ENCODE assay signal across 8 cellular contexts in genomic region chr11:119373917-119374631, GRCh38. TPM values are rescaled to one million over a fixed set of nuclear protein-coding genes. Genes with fewer than 3 reads are reported as not detected.
DNase-seq lines count a peak whose midpoint lies in the region; FAIRE-seq and TF ChIP-seq lines count a peak whose summit lies in the region.

No MANE protein-coding gene starts in this region.

- H3K27me3 ChIP-seq in colonic mucosa = no peaks in the 10 kb centered on the region
- no peaks in the 10 kb centered on the region for H3K27me3 ChIP-seq in liver (ENCODE audit: control insufficient read depth in 4 of 4, insufficient read depth in 4 of 4, low read length in 3 of 4)
- no peaks in the 10 kb centered on the region for H3K27me3 ChIP-seq in stomach

- 53% methylated on average over 5 of the region's 5 CpGs for WGBS in liver
- 44 to 57% (median 56%) methylated on average over 5 of the region's 5 CpGs for WGBS in stomach, 5 donors

- TF ChIP-seq RAD21 in liver (IDR thresholded peaks at IDR 0.05) = peak; percentile 98

- H3K4me3 ChIP-seq in colonic mucosa (no peak overlapping the region), liver (ENCODE audit: low read depth in 1 of 3, low read length in 3 of 3) (no peak overlapping the region), stomach (no peak overlapping the region)

- H3K27ac ChIP-seq in colonic mucosa = no peak overlapping the region
- H3K27ac ChIP-seq in liver (ENCODE audit: low read depth in 1 of 2, low read length in 2 of 2) = no peak overlapping the region
- peak overlapping the region in 3 of 5 donors; percentile 81 to 93 (median 81) for H3K27ac ChIP-seq in stomach

- DNase-seq in 8988T (peak; percentile 79), GM10266 (ENCODE audit: extremely low spot score) (peak; percentile 59), NCI-H2081 treated with DMSO at 0.1 percent for 48 hours (lab: John Stamatoyannopoulos, UW) (peak; percentile 33), colonic mucosa (peak; percentile 86), stomach (peak; percentile 83), cortex of kidney (lab: John Stamatoyannopoulos, UW) (no peak)

- H3K4me1 ChIP-seq in colonic mucosa (peaks cover 12% of the 10 kb centered on the region), liver (ENCODE audit: control insufficient read depth in 4 of 4, insufficient read depth in 4 of 4, low read length in 3 of 4) (peaks cover 14 to 60% (median 42%) of the 10 kb centered on the region in 4 donors), stomach (peaks cover 49 to 95% (median 69%) of the 10 kb centered on the region in 4 donors)

- TF ChIP-seq CTCF in GM10266 (IDR thresholded peaks at IDR 0.05; ENCODE audit: control insufficient read depth, insufficient read depth, low read depth, missing control alignments) (peak; percentile 77), colonic mucosa (IDR thresholded peaks at IDR 0.05) (peak; percentile 91), liver (IDR thresholded peaks at IDR 0.05; ENCODE audit: low read depth, low read length, missing input control) (peak; percentile 96), stomach (IDR thresholded peaks at IDR 0.05) (peak in 5 of 7 experiments; percentile 84 to 96 (median 89))

- TF ChIP-seq EP300 in stomach (IDR thresholded peaks at IDR 0.05) = no peak

- intact Hi-C loops in colonic mucosa (cut with DNase I) (loop anchor here (2.0 kb wide), 1 partner anchor 17 kb away; no protein-coding TSS in a partner anchor), stomach (cut with DNase I; ENCODE audit: low total_unique reads) (no loop called here)

- FAIRE-seq in TTC549 (lab: Jason Lieb, UNC) = peak; percentile 72

- no peak for TF ChIP-seq POLR2A in stomach (IDR thresholded peaks at IDR 0.05)

- H3K9me3 ChIP-seq in colonic mucosa (no peaks in the 10 kb centered on the region), liver (ENCODE audit: control insufficient read depth in 4 of 4, low read length in 3 of 4) (no peaks in the 10 kb centered on the region), stomach (no peaks in the 10 kb centered on the region)

- no peaks in the 10 kb centered on the region for H3K36me3 ChIP-seq in colonic mucosa
- no peaks in the 10 kb centered on the region for H3K36me3 ChIP-seq in liver (ENCODE audit: control insufficient read depth in 4 of 4, insufficient read depth in 3 of 4, low read depth in 1 of 4, low read length in 3 of 4)
- H3K36me3 ChIP-seq in stomach = no peaks in the 10 kb centered on the region

- H3K9ac ChIP-seq in colonic mucosa (ENCODE audit: low read depth in 2 of 2, low read length in 2 of 2) (peak overlapping the region in 1 of 2 donors; percentile 47), liver (ENCODE audit: low read depth in 1 of 2, low read length in 2 of 2) (peak overlapping the region in 1 of 2 donors; percentile 3)

TF ChIP-seq in liver, 16 proteins besides CTCF, POLR2A, EP300 and RAD21:
- TF ChIP-seq FOXA1 (IDR thresholded peaks at IDR 0.05) (no peak), YY1 (IDR thresholded peaks at IDR 0.05) (no peak), JUND (IDR thresholded peaks at IDR 0.05) (no peak), TAF1 (conservative IDR thresholded peaks at IDR 0.05) (no peak), FOXA2 (IDR thresholded peaks at IDR 0.05) (peak; percentile 10), ATF3 (IDR thresholded peaks at IDR 0.05) (no peak), REST (IDR thresholded peaks at IDR 0.05) (no peak), ZBTB33 (IDR thresholded peaks at IDR 0.05) (no peak)

RNA-seq across cellular contexts. Expression of gene USP2, which starts 7.4 kb away (rescaled TPM):
- total RNA-seq in colonic mucosa (10 to 100 TPM in 1 of 2 donors, 1 to 10 TPM in 1; 7.9 to 11.6 TPM), liver (1 to 10 TPM in 1 of 2 donors, under 1 TPM in 1; 0.65 to 4.4 TPM), stomach (10 to 100 TPM in 1 of 5 donors, 1 to 10 TPM in 4; 1.4 to 17.4 (median 3.1) TPM)
- polyA plus RNA-seq in liver (1 to 10 TPM; 2.0 to 2.2 TPM), stomach (1 to 10 TPM; 1.4 to 7.8 (median 2.6) TPM)

RNA-seq across cellular contexts. Expression of gene MFRP, which starts 27.6 kb away (rescaled TPM):
- total RNA-seq in colonic mucosa (not detected), liver (not detected), stomach (not detected)
- polyA plus RNA-seq in liver (not detected), stomach (not detected)

RNA-seq across cellular contexts. Expression of gene C1QTNF5, which starts 33.4 kb away (rescaled TPM):
- total RNA-seq in colonic mucosa (1 to 10 TPM; 5.3 to 8.7 TPM), liver (1 to 10 TPM; 2.2 to 4.4 TPM), stomach (100 to 1,000 TPM in 1 of 5 donors, 10 to 100 TPM in 4; 11.4 to 169 (median 17.4) TPM)
- polyA plus RNA-seq in liver (1 to 10 TPM; 1.9 to 6.4 TPM), stomach (10 to 100 TPM; 12.7 to 30.3 (median 20.6) TPM)

RNA-seq across cellular contexts. Expression of gene RNF26, which starts 39.7 kb away (rescaled TPM):
- total RNA-seq in colonic mucosa (10 to 100 TPM; 22.9 to 46.6 TPM), liver (1 to 10 TPM; 6.3 to 9.2 TPM), stomach (10 to 100 TPM in 2 of 5 donors, 1 to 10 TPM in 2, not detected in 1; 1.3 to 45.8 (median 11.7) TPM)
- polyA plus RNA-seq in liver (10 to 100 TPM; 13.0 to 19.1 TPM), stomach (10 to 100 TPM in 2 of 3 donors, 1 to 10 TPM in 1; 7.0 to 14.8 (median 10.3) TPM)

RNA-seq across cellular contexts. Expression of gene THY1, which starts 48.9 kb away (rescaled TPM):
- total RNA-seq in colonic mucosa (1 to 10 TPM; 6.6 to 6.9 TPM), liver (1 to 10 TPM in 1 of 2 donors, under 1 TPM in 1; 0.51 to 1.3 TPM), stomach (10 to 100 TPM in 2 of 5 donors, 1 to 10 TPM in 3; 1.2 to 12.5 (median 8.1) TPM)
- polyA plus RNA-seq in liver (1 to 10 TPM in 1 of 2 donors, under 1 TPM in 1; 0.92 to 5.1 TPM), stomach (10 to 100 TPM in 1 of 3 donors, 1 to 10 TPM in 2; 4.9 to 13.7 (median 7.6) TPM)

Comparison
In these comparisons a context has a peak if more than half of its experiments do, and no peak if none do; other contexts are left out.
1. H3K27ac ChIP-seq: peak in stomach (3 of 5); none in colonic mucosa (single experiment) and liver (0 of 2).
2. Peak in every context shown above with its lines, with median percentiles within 50 percentile points of each other: CTCF ChIP-seq.